In the genomic region with DNA sequence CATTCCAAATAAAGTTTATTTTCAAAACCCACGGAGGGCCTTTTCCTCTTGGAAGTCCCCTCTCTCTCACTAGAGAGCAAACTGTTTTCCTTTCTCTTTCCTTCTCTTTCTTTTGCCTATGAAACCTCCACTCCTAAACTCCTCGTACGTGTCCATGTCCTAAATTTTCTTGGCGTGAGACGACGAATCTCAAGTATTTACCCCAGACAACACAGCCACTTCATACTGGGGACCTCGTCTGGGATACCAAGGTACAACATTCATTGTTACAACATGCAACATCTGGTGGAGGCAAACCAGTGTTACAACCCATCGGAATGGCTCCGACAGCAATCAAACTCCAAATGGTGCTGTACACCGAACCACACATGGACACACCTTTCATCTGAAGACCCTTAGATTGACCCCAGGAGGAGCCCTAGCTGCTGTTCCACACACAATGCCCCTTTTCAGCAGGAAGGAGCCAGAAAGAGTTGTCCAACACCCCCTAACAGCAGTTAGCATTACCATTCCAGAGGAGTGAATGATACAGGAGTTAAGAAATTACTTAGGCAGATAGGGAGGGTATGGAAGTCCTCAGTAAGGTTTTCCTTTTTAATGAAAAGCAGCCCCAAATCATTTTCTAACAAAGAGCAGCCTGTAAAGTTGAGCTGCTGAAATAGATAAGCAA, we compare ENCODE assay signal across 14 cellular contexts.
"Had no signal": no experiment of that assay in that cellular context is flagged by ENCODE, and none has a peak within 500 bp of the region (broad histone marks: within the 10 kb centered on the region; RNA-seq: fewer than 3 reads in every experiment).

No MANE protein-coding gene starts in this region.

- H3K9me3 ChIP-seq: ascending aorta, esophagus squamous epithelium, ovary, thyroid gland had no signal

- H3K27me3 ChIP-seq: ascending aorta, dorsolateral prefrontal cortex, esophagus squamous epithelium, ovary, thyroid gland had no signal

- H3K36me3 Mint-ChIP-seq: memory B cell had no signal

- H3K9me3 Mint-ChIP-seq: activated CD4-positive, alpha-beta memory T cell treated with anti-CD3 and anti-CD28 coated beads, Interleukin-2, amount 10 ng/mL, durations not matched to agents 7 days and 5 days; activated naive CD8-positive, alpha-beta T cell treated with anti-CD3 and anti-CD28 coated beads, Interleukin-2, amount 50 U/mL, for 24 hours; activated T-cell treated with anti-CD3 and anti-CD28 coated beads, Interleukin-2, amount 50 U/mL, for 72 hours; memory B cell; neural crest cell had no signal

- H3K27me3 Mint-ChIP-seq: activated CD4-positive, alpha-beta memory T cell treated with anti-CD3 and anti-CD28 coated beads, Interleukin-2, amount 10 ng/mL, durations not matched to agents 7 days and 5 days; activated CD4-positive, alpha-beta T cell treated with anti-CD3 and anti-CD28 coated beads for 36 hours; activated naive CD8-positive, alpha-beta T cell treated with anti-CD3 and anti-CD28 coated beads, Interleukin-2, amount 50 U/mL, for 24 hours; memory B cell had no signal

- DNase-seq: activated CD4-positive, alpha-beta memory T cell treated with anti-CD3 and anti-CD28 coated beads, Interleukin-2, amount 10 ng/mL, durations not matched to agents 7 days and 5 days; activated CD4-positive, alpha-beta T cell treated with anti-CD3 and anti-CD28 coated beads for 36 hours; activated CD8-positive, alpha-beta memory T cell treated with anti-CD3 and anti-CD28 coated beads, Interleukin-2, amount 50 U/mL, for 4 hours; activated naive CD8-positive, alpha-beta T cell treated with anti-CD3 and anti-CD28 coated beads, Interleukin-2, amount 50 U/mL, for 24 hours; activated T-cell treated with anti-CD3 and anti-CD28 coated beads, Interleukin-2, amount 50 U/mL, for 72 hours; dorsolateral prefrontal cortex; esophagus squamous epithelium; left colon; ovary; thyroid gland had no signal

- ATAC-seq: activated CD4-positive, alpha-beta T cell treated with anti-CD3 and anti-CD28 coated beads for 36 hours; activated naive CD8-positive, alpha-beta T cell treated with anti-CD3 and anti-CD28 coated beads, Interleukin-2, amount 50 U/mL, for 24 hours; activated T-cell treated with anti-CD3 and anti-CD28 coated beads, Interleukin-2, amount 50 U/mL, for 72 hours had no signal

- H3K4me3 ChIP-seq: ascending aorta, dorsolateral prefrontal cortex, esophagus squamous epithelium, ovary, thyroid gland had no signal

- H3K27ac Mint-ChIP-seq: activated CD4-positive, alpha-beta memory T cell treated with anti-CD3 and anti-CD28 coated beads, Interleukin-2, amount 10 ng/mL, durations not matched to agents 7 days and 5 days; activated CD4-positive, alpha-beta T cell treated with anti-CD3 and anti-CD28 coated beads for 36 hours; activated naive CD8-positive, alpha-beta T cell treated with anti-CD3 and anti-CD28 coated beads, Interleukin-2, amount 50 U/mL, for 24 hours had no signal

- H3K36me3 ChIP-seq: ascending aorta, ovary, thyroid gland had no signal

- H3K27ac ChIP-seq: ascending aorta, esophagus squamous epithelium, ovary, thyroid gland, VCaP had no signal

- H3K4me3 Mint-ChIP-seq: activated CD4-positive, alpha-beta memory T cell treated with anti-CD3 and anti-CD28 coated beads, Interleukin-2, amount 10 ng/mL, durations not matched to agents 7 days and 5 days; activated CD4-positive, alpha-beta T cell treated with anti-CD3 and anti-CD28 coated beads for 36 hours; activated naive CD8-positive, alpha-beta T cell treated with anti-CD3 and anti-CD28 coated beads, Interleukin-2, amount 50 U/mL, for 24 hours; activated T-cell treated with anti-CD3 and anti-CD28 coated beads, Interleukin-2, amount 50 U/mL, for 72 hours; memory B cell; neural crest cell had no signal
